ENCODE assay signal across 8 cellular contexts in genomic region chr1:204104331-204105222, GRCh38. TPM values are rescaled to one million over a fixed set of nuclear protein-coding genes. Genes with fewer than 3 reads are reported as not detected.
DNase-seq lines count a peak whose midpoint lies in the region; ATAC-seq and TF ChIP-seq lines count a peak whose summit lies in the region.

No MANE protein-coding gene starts in this region.

- H3K4me3 ChIP-seq in parathyroid adenoma (ENCODE audit: low read depth, low read length): no peak overlapping the region

- no peak overlapping the region for H3K9ac ChIP-seq in parathyroid adenoma

- peak overlapping the region; percentile 13 for H3K4me2 ChIP-seq in parathyroid adenoma (ENCODE audit: low read length)

- ATAC-seq in GM18502 (IDR thresholded peaks at IDR 0.05; ENCODE audit: poor library complexity, unreplicated experiment) (no peak), GM18858 (IDR thresholded peaks at IDR 0.05; ENCODE audit: unreplicated experiment) (no peak)

- H3K36me3 ChIP-seq in parathyroid adenoma (ENCODE audit: control insufficient read depth, insufficient read depth, low read length): no peaks in the 10 kb centered on the region

- H3K27ac ChIP-seq in epithelial cell of prostate: peak overlapping the region; percentile 65
- peak overlapping the region; percentile 66 for H3K27ac ChIP-seq in parathyroid adenoma

- DNase-seq in Daoy (ENCODE audit: low read depth): peak; percentile 82
- peak; percentile 89 for DNase-seq in RPMI7951 (ENCODE audit: low read depth)
- DNase-seq in epithelial cell of prostate (ENCODE audit: low read depth, low spot score): no peak
- DNase-seq in GF-D8 (lab: John Stamatoyannopoulos, UW): no peak
- DNase-seq in AG20443 (ENCODE audit: low spot score): no peak

- no peaks in the 10 kb centered on the region for H3K9me3 ChIP-seq in parathyroid adenoma (ENCODE audit: control insufficient read depth, low read length)

- no peak overlapping the region for H2AFZ ChIP-seq in parathyroid adenoma

- peaks cover 34% of the 10 kb centered on the region for H3K79me2 ChIP-seq in parathyroid adenoma

- H3K4me1 ChIP-seq in parathyroid adenoma: peaks cover 30% of the 10 kb centered on the region

- TF ChIP-seq CTCF in parathyroid adenoma (IDR thresholded peaks at IDR 0.05): no peak

- H3K27me3 ChIP-seq in parathyroid adenoma (ENCODE audit: control insufficient read depth, insufficient read depth, low read length): no peaks in the 10 kb centered on the region

RNA-seq across cellular contexts. Expression of gene SOX13, which starts 31.7 kb away (rescaled TPM):
- 4.2 and 6.1 TPM in 2 replicates for total RNA-seq in Daoy (2014; rRNA removed; shearing (Covaris generic))
- total RNA-seq in RPMI7951 (2014; rRNA removed; shearing (Covaris generic)): 4.4 and 7.2 TPM in 2 replicates

RNA-seq across cellular contexts. Expression of gene ETNK2, which starts 47.3 kb away (rescaled TPM):
- 9.2 and 10.5 TPM in 2 replicates for total RNA-seq in Daoy (2014; rRNA removed; shearing (Covaris generic))
- total RNA-seq in RPMI7951 (2014; rRNA removed; shearing (Covaris generic)): 10.4 and 12.4 TPM in 2 replicates

Comparison
In these comparisons a context has a peak if more than half of its experiments do, and no peak if none do; other contexts are left out.
1. DNase-seq: peak in Daoy (single experiment) and RPMI7951 (single experiment); none in epithelial cell of prostate (single experiment), GF-D8 (single experiment) and AG20443 (single experiment).